In the genomic region with DNA sequence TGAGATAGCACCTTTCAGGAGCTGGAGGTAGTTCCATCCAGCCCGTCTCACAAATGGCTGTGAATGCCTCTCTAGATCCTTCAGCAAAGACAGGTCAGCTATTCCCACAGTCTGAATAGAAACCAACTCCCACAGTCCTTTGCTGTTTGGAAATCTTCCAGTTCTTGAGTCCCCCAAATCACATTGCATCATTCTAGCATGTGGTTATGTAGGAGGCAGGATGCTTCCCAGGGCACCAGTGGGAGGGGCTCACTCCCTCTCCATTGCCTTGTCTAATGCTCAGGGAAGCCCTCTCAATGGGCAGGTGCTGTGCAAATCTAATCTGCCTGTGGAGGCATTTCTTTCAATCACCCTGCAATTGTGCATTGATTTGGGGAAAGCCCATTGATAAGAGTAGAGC, we compare ENCODE assay signal across 1 cellular context.
TF ChIP-seq lines count a peak whose summit lies in the region.

No MANE protein-coding gene starts in this region.

TF ChIP-seq in IMR-90, 13 proteins besides CTCF, POLR2A, EP300 and RAD21 (continued from another document):
- TF ChIP-seq MXI1 (IDR thresholded peaks at IDR 0.05; ENCODE audit: borderline replicate concordance, low read depth, low read length) (no peak), MAZ (IDR thresholded peaks at IDR 0.05; ENCODE audit: borderline replicate concordance, low read depth, low read length) (peak; percentile 63; the same call in 1 of the 2 replicates)
